Comparison of ENCODE assay signal across 20 cellular contexts in the genomic region with DNA sequence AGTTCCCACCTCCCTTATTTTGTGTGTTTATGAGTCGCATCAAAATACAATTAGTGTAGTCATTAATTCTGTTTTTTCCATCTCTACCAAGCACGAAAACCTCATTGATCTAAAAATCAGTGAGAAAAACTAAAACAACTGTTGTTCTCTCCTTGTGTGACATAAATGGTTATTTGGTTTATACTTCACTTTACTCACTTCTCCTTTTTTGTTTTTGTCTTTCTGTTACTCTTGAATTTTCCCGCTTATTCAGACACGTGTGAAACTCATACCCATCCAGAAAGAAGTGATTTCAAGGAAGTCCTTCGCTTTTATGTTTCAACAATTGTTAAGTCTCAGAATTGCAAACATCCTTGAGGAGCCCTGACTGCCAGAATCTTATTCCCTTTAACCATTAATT.
DNase-seq lines count a peak whose midpoint lies in the region; ATAC-seq and TF ChIP-seq lines count a peak whose summit lies in the region.
"Had no signal": no experiment of that assay in that cellular context is flagged by ENCODE, and none has a peak within 500 bp of the region (broad histone marks: within the 10 kb centered on the region; RNA-seq: fewer than 3 reads in every experiment).

No MANE protein-coding gene starts in this region.

- in situ Hi-C loops in GM13976 (cut with MboI; ENCODE audit: low sequenced_read_pairs, unreplicated experiment): no loop called here

- no peaks in the 10 kb centered on the region for H3K79me2 ChIP-seq in OCI-LY3 (ENCODE audit: low read length)

- no peak overlapping the region for H3K4me3 Mint-ChIP-seq in stimulated activated memory B cell treated with anti-CD40 and anti-IgM and Interleukin-4, amounts not matched to agents 10 μg/mL and 1 μg/mL and 100 μg/mL, for 72 hours
- H3K4me3 Mint-ChIP-seq: CD4-positive, CD25-positive, alpha-beta regulatory T cell; T-helper 17 cell had no signal

- H3K27ac ChIP-seq in OCI-LY3 (ENCODE audit: low read length): no peak overlapping the region
- H3K27ac ChIP-seq: SK-N-MC had no signal

- H3K27me3 Mint-ChIP-seq in stimulated activated memory B cell treated with anti-CD40 and anti-IgM and Interleukin-4, amounts not matched to agents 10 μg/mL and 1 μg/mL and 100 μg/mL, for 72 hours: no peaks in the 10 kb centered on the region
- H3K27me3 Mint-ChIP-seq: T-helper 17 cell had no signal

- no peaks in the 10 kb centered on the region for H3K27me3 ChIP-seq in OCI-LY3 (ENCODE audit: low read depth, low read length)

- no peaks in the 10 kb centered on the region for H4K20me1 ChIP-seq in OCI-LY3 (ENCODE audit: insufficient read depth, low read length)

- no peak overlapping the region for H3K4me3 ChIP-seq in OCI-LY3 (ENCODE audit: low read length)
- H3K4me3 ChIP-seq: SK-N-MC had no signal

- DNase-seq in GM13976 (ENCODE audit: low spot score) (peak; percentile 18), DMS 273 treated with DMSO at 0.1 percent for 48 hours (lab: John Stamatoyannopoulos, UW) (no peak), cardiac septum (ENCODE audit: low spot score) (no peak)
- DNase-seq: AML-193; CD4-positive, CD25-positive, alpha-beta regulatory T cell; DMS79; H7; Kasumi-1; NCI-H1436 treated with DMSO at 0.1 percent for 48 hours; NCI-H2081 treated with DMSO at 0.1 percent for 48 hours; NCI-H226; NK-92 treated with Interleukin-12 subunit alpha and Interleukin-12 subunit beta, amount 100 ng/mL, for 24 hours; T-helper 17 cell had no signal

- intact Hi-C loops in cardiac septum (cut with DNase I): no loop called here

- H2AFZ ChIP-seq in OCI-LY3 (ENCODE audit: low read depth, low read length): 0 out of 2 replicates have a peak overlapping the region, but pooled peaks have one; percentile 10

- no peaks in the 10 kb centered on the region for H3K9me3 ChIP-seq in OCI-LY3 (ENCODE audit: insufficient read depth, low read length)

- H3K36me3 Mint-ChIP-seq in stimulated activated memory B cell treated with anti-CD40 and anti-IgM and Interleukin-4, amounts not matched to agents 10 μg/mL and 1 μg/mL and 100 μg/mL, for 72 hours: peaks cover 2% of the 10 kb centered on the region
- H3K36me3 Mint-ChIP-seq: CD4-positive, CD25-positive, alpha-beta regulatory T cell had no signal

- ATAC-seq in HG02610 (IDR thresholded peaks at IDR 0.05; ENCODE audit: unreplicated experiment) (peak; percentile 28), GM19452 (IDR thresholded peaks at IDR 0.05; ENCODE audit: unreplicated experiment) (no peak)
- peak; percentile 58 for ATAC-seq in stimulated activated memory B cell treated with anti-CD40 and anti-IgM and Interleukin-4, amounts not matched to agents 10 μg/mL and 1 μg/mL and 100 μg/mL, for 72 hours
- ATAC-seq: Panc1, Right ventricle myocardium inferior, T-helper 17 cell had no signal

- peaks cover 7% of the 10 kb centered on the region for H3K4me1 Mint-ChIP-seq in stimulated activated memory B cell treated with anti-CD40 and anti-IgM and Interleukin-4, amounts not matched to agents 10 μg/mL and 1 μg/mL and 100 μg/mL, for 72 hours
- H3K4me1 Mint-ChIP-seq: CD4-positive, CD25-positive, alpha-beta regulatory T cell; T-helper 17 cell had no signal

- H3K9me3 Mint-ChIP-seq in stimulated activated memory B cell treated with anti-CD40 and anti-IgM and Interleukin-4, amounts not matched to agents 10 μg/mL and 1 μg/mL and 100 μg/mL, for 72 hours: no peaks in the 10 kb centered on the region
- H3K9me3 Mint-ChIP-seq: CD4-positive, CD25-positive, alpha-beta regulatory T cell had no signal

- TF ChIP-seq CTCF in GM13976 (IDR thresholded peaks at IDR 0.05; ENCODE audit: borderline replicate concordance, control extremely low read depth, extremely low read depth, insufficient read depth, missing control alignments) (no peak), OCI-LY3 (IDR thresholded peaks at IDR 0.05; ENCODE audit: low read depth, low read length) (no peak)

- H3K9ac ChIP-seq in OCI-LY3 (ENCODE audit: low read length): no peak overlapping the region

- no peaks in the 10 kb centered on the region for H3K36me3 ChIP-seq in OCI-LY3 (replicated peaks; ENCODE audit: low read depth, low read length)

- no peak overlapping the region for H3K4me2 ChIP-seq in OCI-LY3 (ENCODE audit: low read length)

- no peak overlapping the region for H3K27ac Mint-ChIP-seq in stimulated activated memory B cell treated with anti-CD40 and anti-IgM and Interleukin-4, amounts not matched to agents 10 μg/mL and 1 μg/mL and 100 μg/mL, for 72 hours
- H3K27ac Mint-ChIP-seq: CD4-positive, CD25-positive, alpha-beta regulatory T cell; T-helper 17 cell had no signal

- peaks cover 13% of the 10 kb centered on the region for H3K4me1 ChIP-seq in OCI-LY3 (ENCODE audit: low read length)
